ENCODE assay signal across 8 cellular contexts in genomic region chr6:127120787-127121636, GRCh38. TPM values are rescaled to one million over a fixed set of nuclear protein-coding genes. Genes with fewer than 3 reads are reported as not detected.
DNase-seq lines count a peak whose midpoint lies in the region; ATAC-seq and TF ChIP-seq lines count a peak whose summit lies in the region.

No MANE protein-coding gene starts in this region.

- no peaks in the 10 kb centered on the region for H3K9me3 ChIP-seq in right lobe of liver

- H3K4me3 ChIP-seq in AG09309 (ENCODE audit: control insufficient read depth, low read depth, low read length), result no peak overlapping the region
- H3K4me3 ChIP-seq in right lobe of liver, result peak overlapping the region in 2 of 3 donors; percentile 32 to 50

- no peak overlapping the region for H3K27ac ChIP-seq in right lobe of liver

- 3% methylated on average over 23 of the region's 35 CpGs for WGBS in right lobe of liver (ENCODE audit: insufficient coverage, low coverage, low lambda C conversion rate, missing lambda C conversion rate)

- intact Hi-C loops in right lobe of liver (cut with DNase I), result no loop called here

- TF ChIP-seq CTCF in AG09309 (IDR thresholded peaks at IDR 0.05; ENCODE audit: control insufficient read depth, insufficient read depth, low read depth, low read length, missing control alignments), result peak; percentile 93
- peak; percentile 33 to 51 (median 46) for TF ChIP-seq CTCF in right lobe of liver (IDR thresholded peaks at IDR 0.05)

- no peaks in the 10 kb centered on the region for H3K36me3 ChIP-seq in right lobe of liver

- no peak for TF ChIP-seq POLR2A in right lobe of liver (IDR thresholded peaks at IDR 0.05)

- DNase-seq in AG09309 (ENCODE audit: low read depth) (peak; percentile 32), NCI-H2227 (lab: John Stamatoyannopoulos, UW; ENCODE audit: unreplicated experiment) (peak; percentile 65), dedifferentiated amniotic fluid mesenchymal stem cell (ENCODE audit: extremely low spot score) (peak; percentile 59), right lobe of liver (peak; percentile 55 to 71 (median 61))
- DNase-seq in activated CD4-positive, CD25-positive, alpha-beta regulatory T cell treated with anti-CD3 and anti-CD28 coated beads, Interleukin-2, amount 50 U/mL, for 72 hours, result peak; percentile 41
- DNase-seq in stimulated activated CD4-positive, alpha-beta T cell treated with anti-CD3 and anti-CD28 coated beads, Interleukin-4, amount 100 ng/mL, for 24 hours, result peak; percentile 66

- peaks cover 0 to 15% (median 0%) of the 10 kb centered on the region in 4 donors for H3K4me1 ChIP-seq in right lobe of liver

- H3K27me3 ChIP-seq in right lobe of liver, result peaks cover 0 to 19% of the 10 kb centered on the region in 2 donors

- ATAC-seq in GM18907 (IDR thresholded peaks at IDR 0.05; ENCODE audit: unreplicated experiment), result peak; percentile 88
- peak; percentile 80 for ATAC-seq in HG03103 (IDR thresholded peaks at IDR 0.05; ENCODE audit: low read depth, unreplicated experiment)
- ATAC-seq in right lobe of liver, result peak; percentile 62 to 75 (median 72)

RNA-seq across cellular contexts. Expression of gene RSPO3, which starts 2.5 kb away (rescaled TPM):
- total RNA-seq in right lobe of liver, result 1 to 10 TPM in 4 of 6 experiments, under 1 TPM in 2; 0.75 to 3.6 (median 1.3) TPM
